21 cellular contexts compared by ENCODE assay signal in the genomic region with DNA sequence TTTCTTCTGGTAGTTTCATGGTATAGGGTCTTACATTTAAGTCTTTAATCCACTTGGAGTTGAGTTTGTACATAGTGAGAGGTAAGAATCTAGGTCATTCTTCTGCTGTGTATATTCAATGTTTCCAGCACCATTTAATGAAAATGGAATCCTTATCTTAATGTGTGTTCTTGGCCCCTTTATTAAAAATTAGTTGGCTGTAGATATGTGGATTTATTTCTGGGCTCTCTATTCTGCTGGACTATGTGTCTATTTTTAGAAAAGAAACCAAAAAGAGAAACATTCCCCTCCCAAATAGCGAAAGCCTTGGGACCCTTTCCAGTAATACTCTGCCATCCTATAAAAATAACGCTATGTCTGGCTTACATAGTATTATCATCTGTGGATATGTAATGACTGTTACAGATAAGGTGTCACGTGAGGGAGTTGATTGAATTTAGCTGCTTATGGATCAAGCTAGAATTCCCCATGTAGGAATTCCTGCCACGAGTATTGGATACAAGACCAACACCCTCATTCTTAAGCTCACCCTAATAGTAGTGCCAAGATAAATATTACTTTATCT.
"Had no signal": no experiment of that assay in that cellular context is flagged by ENCODE, and none has a peak within 500 bp of the region (broad histone marks: within the 10 kb centered on the region; RNA-seq: fewer than 3 reads in every experiment).

No MANE protein-coding gene starts in this region.

- H3K27ac ChIP-seq: SJSA1 had no signal

- DNase-seq: Karpas-422, KG1, MG63, NCI-H1092, NCI-H1105 treated with DMSO at 0.1 percent for 48 hours, NCI-H1417 treated with DMSO at 0.1 percent for 48 hours, NCI-H146, NCI-H187, NCI-H2029, NCI-H2081 treated with DMSO at 0.1 percent for 48 hours, NCI-H2171, NCI-H226, NCI-H446, NCI-H510A, NCI-H524 treated with DMSO at 0.1 percent for 48 hours, NCI-H69, NCI-H774, Right ventricle myocardium superior, RPMI8226, SIG-M5 had no signal

- H3K27me3 ChIP-seq: SJSA1 had no signal

- H3K9me3 ChIP-seq: MG63, SJSA1 had no signal

- H3K4me1 ChIP-seq: SJSA1 had no signal

- H3K4me3 ChIP-seq: MG63, SJSA1 had no signal

- H3K36me3 ChIP-seq: MG63, SJSA1 had no signal
